8 cellular contexts compared by ENCODE assay signal in the genomic region with DNA sequence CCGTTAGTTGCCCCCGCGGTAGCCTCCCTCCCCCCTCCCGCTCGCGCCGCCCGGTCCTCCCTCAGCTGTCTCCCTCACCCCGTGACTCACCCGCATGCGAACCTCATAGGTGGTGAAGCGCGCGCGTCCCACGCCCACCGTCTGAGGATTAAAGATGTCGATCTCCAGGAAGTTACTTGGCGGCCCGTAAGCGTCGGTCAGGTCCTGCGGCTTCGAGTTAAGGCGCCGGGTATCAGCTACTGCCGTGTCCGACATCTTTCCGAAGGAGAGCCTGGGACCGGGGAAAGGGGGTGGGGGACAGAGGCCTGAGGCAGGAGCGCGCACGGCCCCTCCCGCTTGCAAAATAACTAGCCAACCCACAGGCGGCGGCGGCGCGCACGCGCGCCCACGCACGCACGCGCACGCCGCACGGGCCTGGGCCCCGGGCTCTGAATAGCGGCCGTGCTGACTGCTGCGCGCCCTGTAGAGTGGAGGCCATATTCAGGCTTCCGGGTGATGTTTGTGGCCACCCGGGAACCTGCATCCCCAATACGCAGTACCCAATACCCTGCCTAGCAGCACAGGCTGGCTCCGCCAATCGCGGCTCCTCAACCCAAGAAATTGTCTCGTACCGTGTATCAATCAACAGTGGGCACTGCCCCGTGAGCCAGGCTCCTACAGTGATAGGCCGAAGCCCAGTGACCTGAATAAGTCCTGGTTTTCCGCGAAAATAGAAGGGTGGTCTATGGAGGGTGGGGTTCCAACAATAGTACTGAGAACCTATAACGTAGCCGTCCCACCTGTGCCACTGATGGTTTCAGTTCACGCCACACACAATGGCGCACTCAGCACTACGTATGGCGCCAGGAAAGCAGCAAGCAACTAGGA. TPM values are rescaled to one million over a fixed set of nuclear protein-coding genes. Genes with fewer than 3 reads are reported as not detected.
A peak's percentile ranks its signal among the peaks of the same experiment; 100 is the strongest.
DNase-seq lines count a peak whose midpoint lies in the region; ATAC-seq, FAIRE-seq and TF ChIP-seq lines count a peak whose summit lies in the region.

A gene (minus strand): TSS at position 283 of the 867 bp plus-strand sequence. CDS start 28 bp downstream, at position 255.

- no peaks in the 10 kb centered on the region for H3K9me3 ChIP-seq in Caco-2
- no peaks in the 10 kb centered on the region for H3K9me3 ChIP-seq in effector memory CD4-positive, alpha-beta T cell (ENCODE audit: control insufficient read depth, low read length)

- no peak for TF ChIP-seq CTCF in Caco-2 (IDR thresholded peaks at IDR 0.05; ENCODE audit: insufficient read depth in 1 of 2, low read depth in 1 of 2, low read length in 1 of 2, severe bottlenecking in 1 of 2, unreplicated experiment in 1 of 2)

- H3K4me1 Mint-ChIP-seq in Caco-2 (ENCODE audit: low read depth, unreplicated experiment) (peaks cover 29% of the 10 kb centered on the region), memory B cell (peaks cover 16% of the 10 kb centered on the region)

- DNase-seq in Caco-2, result peak; percentile 92 to 93
- peak; percentile 98 for DNase-seq in HTR-8/SVneo (ENCODE audit: insufficient read length, low spot score)
- DNase-seq in NOMO-1 treated with DMSO at 0.1 percent for 48 hours (lab: John Stamatoyannopoulos, UW; ENCODE audit: unreplicated experiment), result peak; percentile 82
- peak; percentile 68 to 81 for DNase-seq in activated CD8-positive, alpha-beta memory T cell treated with anti-CD3 and anti-CD28 coated beads for 4 hours (ENCODE audit: low read depth in 2 of 2)
- peak; percentile 78 to 84 (median 82) for DNase-seq in effector memory CD4-positive, alpha-beta T cell
- peak; percentile 75 to 80 for DNase-seq in memory B cell (ENCODE audit: low spot score in 2 of 2)
- peak; percentile 72 for DNase-seq in stimulated activated CD8-positive, alpha-beta memory T cell treated with anti-CD3 and anti-CD28 coated beads, Interleukin-12 subunit alpha, Interleukin-12 subunit beta, amount 100 ng/mL, for 1 hour (ENCODE audit: low read depth)

- no peaks in the 10 kb centered on the region for H3K27me3 ChIP-seq in Caco-2 (replicated peaks; ENCODE audit: control insufficient read depth, insufficient read depth, low read length)
- H3K27me3 ChIP-seq in effector memory CD4-positive, alpha-beta T cell (replicated peaks; ENCODE audit: control insufficient read depth, insufficient read depth, low read length, poor library complexity, severe bottlenecking), result no peaks in the 10 kb centered on the region

- H3K27me3 Mint-ChIP-seq in Caco-2 (ENCODE audit: insufficient read depth, unreplicated experiment) (no peaks in the 10 kb centered on the region), memory B cell (no peaks in the 10 kb centered on the region)

- ATAC-seq in GM21381 (IDR thresholded peaks at IDR 0.05; ENCODE audit: unreplicated experiment) (peak; percentile 96), memory B cell (ENCODE audit: low read depth) (peak; percentile 91)

- peak within 1 kb of the TSS; percentile 86 for H3K27ac ChIP-seq in effector memory CD4-positive, alpha-beta T cell (ENCODE audit: insufficient read depth, low read length, poor library complexity, severe bottlenecking)

- H3K27ac Mint-ChIP-seq in Caco-2 (ENCODE audit: unreplicated experiment) (peak within 1 kb of the TSS; percentile 94), memory B cell (peak within 1 kb of the TSS; percentile 94)

- H3K36me3 ChIP-seq in Caco-2 (ENCODE audit: control insufficient read depth, insufficient read depth, low read length), result no peaks in the 10 kb centered on the region
- no peaks in the 10 kb centered on the region for H3K36me3 ChIP-seq in effector memory CD4-positive, alpha-beta T cell (ENCODE audit: control insufficient read depth, insufficient read depth, low read length)

- H3K9me3 Mint-ChIP-seq in Caco-2 (ENCODE audit: unreplicated experiment) (no peaks in the 10 kb centered on the region), memory B cell (no peaks in the 10 kb centered on the region)

- peak within 1 kb of the TSS; percentile 100 for H3K4me3 Mint-ChIP-seq in Caco-2 (ENCODE audit: unreplicated experiment)
- H3K4me3 Mint-ChIP-seq in memory B cell, result peak within 1 kb of the TSS; percentile 97

- no TSS peak for BruUV-seq in Caco-2 (replicated peaks; lab: Mats Ljungman, UMichigan)

- intact Hi-C loops in Caco-2 (cut with micrococcal nuclease; ENCODE audit: unreplicated experiment), result loop anchor here (1.0 to 5.0 kb wide), 2 partner anchors 50 to 109 kb away; a partner anchor contains a TSS

- H3K4me3 ChIP-seq in Caco-2 (ENCODE audit: low read depth, low read length), result peak within 1 kb of the TSS; percentile 66
- H3K4me3 ChIP-seq in effector memory CD4-positive, alpha-beta T cell (ENCODE audit: insufficient read depth, low read depth, low read length, poor library complexity, severe bottlenecking), result peak within 1 kb of the TSS; percentile 74

- peak; percentile 99 for FAIRE-seq in HTR-8/SVneo (lab: Jason Lieb, UNC)

- H3K36me3 Mint-ChIP-seq in Caco-2 (ENCODE audit: insufficient read depth, unreplicated experiment) (peaks cover 24% of the 10 kb centered on the region), memory B cell (peaks cover 3% of the 10 kb centered on the region)

- CTCF ChIA-PET in Caco-2 (lab: Charles Lee), result interaction anchor here (0.6 kb wide), 1 partner anchor 28 kb away, joined by 3 read pairs; no protein-coding TSS in a partner anchor

- 0 out of 2 replicates have a peak, but pooled peaks cover 5% of the 10 kb centered on the region for H3K4me1 ChIP-seq in Caco-2
- no peaks in the 10 kb centered on the region for H3K4me1 ChIP-seq in effector memory CD4-positive, alpha-beta T cell (ENCODE audit: control insufficient read depth, insufficient read depth, low read length, poor library complexity, severe bottlenecking)

- POLR2A ChIA-PET in Caco-2 (lab: Charles Lee), result interaction anchor here (0.6 kb wide), 1 partner anchor 298 kb away, joined by 3 read pairs; a partner anchor contains a TSS

RNA-seq across cellular contexts. Expression of the gene that starts here (rescaled TPM):
- total RNA-seq in Caco-2 (2022), result 88.0 and 89.0 TPM in 2 replicates

Comparison
In these comparisons a context has a peak if more than half of its experiments do, and no peak if none do; other contexts are left out.
1. Peak in every context shown above with its lines: DNase-seq, ATAC-seq, H3K4me3 ChIP-seq and H3K27ac ChIP-seq.